ENCODE assay signal across 14 cellular contexts in the genomic region with DNA sequence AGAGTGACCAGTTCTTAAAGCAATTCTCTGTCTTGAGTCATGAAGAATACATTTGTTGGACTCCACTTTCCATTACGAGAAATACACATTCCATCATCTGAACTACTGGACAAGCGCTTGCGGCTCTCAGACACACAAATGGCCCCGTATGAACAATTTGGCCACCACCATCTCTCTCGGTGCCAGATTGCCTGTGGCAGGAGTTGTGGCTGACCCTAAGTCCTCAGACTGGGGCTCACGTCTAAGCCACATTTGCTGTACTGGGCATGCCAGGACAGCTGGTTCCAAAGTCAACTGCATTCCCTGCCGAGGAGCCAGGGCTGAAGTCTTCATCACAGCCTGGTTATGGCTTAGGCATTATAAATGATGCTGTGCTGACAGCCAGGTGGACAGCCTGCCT.
"Had no signal": no experiment of that assay in that cellular context is flagged by ENCODE, and none has a peak within 500 bp of the region (broad histone marks: within the 10 kb centered on the region; RNA-seq: fewer than 3 reads in every experiment).

No MANE protein-coding gene starts in this region.

- H3K36me3 ChIP-seq: breast epithelium, gastrocnemius medialis, ovary had no signal

- DNase-seq: activated CD8-positive, alpha-beta memory T cell treated with anti-CD3 and anti-CD28 coated beads, Interleukin-2, amount 50 U/mL, for 48 hours; activated CD8-positive, alpha-beta T cell treated with anti-CD3 and anti-CD28 coated beads, Interleukin-2, amount 10 ng/mL, durations not matched to agents 7 days and 5 days; activated naive CD4-positive, alpha-beta T cell; gastrocnemius medialis; islet precursor cell; nephron progenitor cell; ovary; small intestine; T1000 had no signal

- ATAC-seq: activated CD8-positive, alpha-beta T cell treated with anti-CD3 and anti-CD28 coated beads, Interleukin-2, amount 10 ng/mL, durations not matched to agents 7 days and 5 days; gastrocnemius medialis; left lobe of liver had no signal

- H3K27ac Mint-ChIP-seq: activated CD8-positive, alpha-beta T cell treated with anti-CD3 and anti-CD28 coated beads, Interleukin-2, amount 10 ng/mL, durations not matched to agents 7 days and 5 days; activated T-helper 1 cell treated with anti-CD3 and anti-CD28 coated beads, Interleukin-12 subunit alpha, Interleukin-12 subunit beta, Interleukin-2, Interleukin-4 antibody, amounts not matched to agents 30 ng/mL and 10 ng/mL and 1 ng/mL, durations not matched to agents 14 hours and 24 hours and 36 hours; nephron progenitor cell had no signal

- H3K9me3 Mint-ChIP-seq: activated T-helper 1 cell treated with anti-CD3 and anti-CD28 coated beads, Interleukin-12 subunit alpha, Interleukin-12 subunit beta, Interleukin-2, Interleukin-4 antibody, amounts not matched to agents 30 ng/mL and 10 ng/mL and 1 ng/mL, durations not matched to agents 14 hours and 24 hours and 36 hours; nephron progenitor cell had no signal

- H3K4me3 Mint-ChIP-seq: activated CD8-positive, alpha-beta T cell treated with anti-CD3 and anti-CD28 coated beads, Interleukin-2, amount 10 ng/mL, durations not matched to agents 7 days and 5 days; activated T-helper 1 cell treated with anti-CD3 and anti-CD28 coated beads, Interleukin-12 subunit alpha, Interleukin-12 subunit beta, Interleukin-2, Interleukin-4 antibody, amounts not matched to agents 30 ng/mL and 10 ng/mL and 1 ng/mL, durations not matched to agents 14 hours and 24 hours and 36 hours; nephron progenitor cell had no signal

- H3K27ac ChIP-seq: breast epithelium, gastrocnemius medialis, ovary, tibial nerve, VCaP had no signal

- H3K4me1 ChIP-seq: breast epithelium, gastrocnemius medialis had no signal

- H3K4me3 ChIP-seq: breast epithelium, gastrocnemius medialis, ovary, tibial nerve had no signal

- H3K27me3 ChIP-seq: breast epithelium, gastrocnemius medialis, ovary, tibial nerve had no signal

- H3K9me3 ChIP-seq: breast epithelium, gastrocnemius medialis, ovary, tibial nerve had no signal
